Comparison of ENCODE assay signal across 1 cellular context in genomic region chr6:84453499-84453898, GRCh38.
TF ChIP-seq lines count a peak whose summit lies in the region.

No MANE protein-coding gene starts in this region.

TF ChIP-seq in GM12878, 131 proteins besides CTCF, POLR2A, EP300 and RAD21 (continued from another document):
- TF ChIP-seq E4F1 (IDR thresholded peaks at IDR 0.05; ENCODE audit: borderline replicate concordance, partially characterized antibody) (no peak), MEF2B (IDR thresholded peaks at IDR 0.05; ENCODE audit: partially characterized antibody, poor library complexity, severe bottlenecking) (no peak), FOXK2 (IDR thresholded peaks at IDR 0.05) (no peak), HDGF (IDR thresholded peaks at IDR 0.05) (no peak)
TF ChIP-seq in GM12878: peak in this region for 0.
